Comparison of ENCODE assay signal across 13 cellular contexts in the genomic region with DNA sequence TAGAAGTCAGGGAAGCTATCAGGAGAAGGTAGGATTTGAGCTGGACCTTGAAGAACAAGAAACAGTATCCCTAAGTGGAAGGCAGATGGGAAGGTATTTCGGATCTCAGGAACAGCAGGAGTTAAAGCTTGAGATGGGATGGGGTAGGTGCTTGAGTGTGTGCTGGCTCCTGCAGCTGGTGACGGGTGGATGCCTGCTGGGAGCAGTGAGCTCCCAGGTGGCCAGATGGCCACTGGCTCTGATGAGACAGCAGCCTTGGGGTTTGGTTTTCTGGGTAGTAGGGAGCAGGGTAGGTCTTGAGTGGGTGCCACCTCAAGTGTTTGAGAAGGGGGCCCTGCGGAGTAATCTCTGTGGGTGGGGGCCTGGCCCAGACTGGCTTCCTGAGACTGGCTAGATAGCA. TPM values are rescaled to one million over a fixed set of nuclear protein-coding genes. Genes with fewer than 3 reads are reported as not detected.
DNase-seq lines count a peak whose midpoint lies in the region; ATAC-seq and TF ChIP-seq lines count a peak whose summit lies in the region.
"Had no signal": no experiment of that assay in that cellular context is flagged by ENCODE, and none has a peak within 500 bp of the region (broad histone marks: within the 10 kb centered on the region; RNA-seq: fewer than 3 reads in every experiment).

No MANE protein-coding gene starts in this region.

- DNase-seq in heart right ventricle, result no peak
- no peak for DNase-seq in Right ventricle myocardium inferior (ENCODE audit: missing footprints)
- no peak for DNase-seq in endodermal cell
- no peak for DNase-seq in activated CD4-positive, alpha-beta T cell treated with anti-CD3 and anti-CD28 coated beads for 36 hours
- DNase-seq in KBM-7, result no peak
- DNase-seq in effector memory CD8-positive, alpha-beta T cell, result no peak
- DNase-seq: activated CD4-positive, alpha-beta memory T cell treated with anti-CD3 and anti-CD28 coated beads for 36 hours; naive thymus-derived CD4-positive, alpha-beta T cell had no signal

- H3K4me1 ChIP-seq in heart right ventricle (peaks cover 31 to 87% (median 78%) of the 10 kb centered on the region in 9 donors), endodermal cell (ENCODE audit: control insufficient read depth, insufficient read depth, low read length) (peaks cover 11% of the 10 kb centered on the region), muscle layer of duodenum (ENCODE audit: control insufficient read depth in 1 of 2, insufficient read depth in 2 of 2, low read length in 2 of 2) (peaks cover 18 to 48% of the 10 kb centered on the region in 2 donors)

- peaks cover 25% of the 10 kb centered on the region for H3K4me1 Mint-ChIP-seq in endodermal cell
- H3K4me1 Mint-ChIP-seq in activated CD4-positive, alpha-beta T cell treated with anti-CD3 and anti-CD28 coated beads for 36 hours, result no peaks in the 10 kb centered on the region
- H3K4me1 Mint-ChIP-seq in effector memory CD8-positive, alpha-beta T cell (ENCODE audit: low read depth in 2 of 2), result peaks cover 0 to 3% of the 10 kb centered on the region in 2 donors

- H3K4me3 ChIP-seq in heart right ventricle (no peak overlapping the region), endodermal cell (ENCODE audit: low read length) (no peak overlapping the region), muscle layer of duodenum (ENCODE audit: low read depth in 1 of 2, low read length in 2 of 2) (no peak overlapping the region)
- H3K4me3 ChIP-seq: cardiac muscle cell had no signal

- H3K9ac ChIP-seq in endodermal cell (ENCODE audit: extremely low read depth, low read length, poor library complexity, severe bottlenecking), result no peak overlapping the region

- peaks cover 16% of the 10 kb centered on the region for H3K36me3 Mint-ChIP-seq in endodermal cell (ENCODE audit: low read depth)
- no peaks in the 10 kb centered on the region for H3K36me3 Mint-ChIP-seq in activated CD4-positive, alpha-beta T cell treated with anti-CD3 and anti-CD28 coated beads for 36 hours (ENCODE audit: low read depth)
- H3K36me3 Mint-ChIP-seq in effector memory CD8-positive, alpha-beta T cell (ENCODE audit: insufficient read depth), result no peaks in the 10 kb centered on the region
- H3K36me3 Mint-ChIP-seq: activated CD4-positive, alpha-beta memory T cell treated with anti-CD3 and anti-CD28 coated beads for 36 hours had no signal

- ATAC-seq in heart right ventricle (no peak), Right ventricle myocardium inferior (no peak), GM19035 (IDR thresholded peaks at IDR 0.05; ENCODE audit: unreplicated experiment) (no peak)
- no peak for ATAC-seq in activated CD4-positive, alpha-beta T cell treated with anti-CD3 and anti-CD28 coated beads for 36 hours
- ATAC-seq in effector memory CD8-positive, alpha-beta T cell (replicated peaks), result no peak
- ATAC-seq: naive thymus-derived CD4-positive, alpha-beta T cell had no signal

- peak overlapping the region in 9 of 10 donors; percentile 70 to 88 (median 81) for H3K27ac ChIP-seq in heart right ventricle
- no peak overlapping the region for H3K27ac ChIP-seq in endodermal cell (ENCODE audit: low read depth, low read length)
- H3K27ac ChIP-seq in muscle layer of duodenum (ENCODE audit: low read length), result peak overlapping the region; percentile 4

- no peaks in the 10 kb centered on the region for H3K27me3 Mint-ChIP-seq in endodermal cell (ENCODE audit: insufficient read depth)
- peaks cover 11% of the 10 kb centered on the region for H3K27me3 Mint-ChIP-seq in activated CD4-positive, alpha-beta T cell treated with anti-CD3 and anti-CD28 coated beads for 36 hours
- H3K27me3 Mint-ChIP-seq in effector memory CD8-positive, alpha-beta T cell, result no peaks in the 10 kb centered on the region
- H3K27me3 Mint-ChIP-seq: IgD-negative memory B cell had no signal

- no peak overlapping the region for H3K4me3 Mint-ChIP-seq in endodermal cell
- no peak overlapping the region for H3K4me3 Mint-ChIP-seq in activated CD4-positive, alpha-beta T cell treated with anti-CD3 and anti-CD28 coated beads for 36 hours
- no peak overlapping the region for H3K4me3 Mint-ChIP-seq in effector memory CD8-positive, alpha-beta T cell
- H3K4me3 Mint-ChIP-seq: activated CD4-positive, alpha-beta memory T cell treated with anti-CD3 and anti-CD28 coated beads for 36 hours; IgD-negative memory B cell; naive thymus-derived CD4-positive, alpha-beta T cell; T-helper 1 cell treated with Interleukin-12 subunit alpha and Interleukin-12 subunit beta and Interleukin-4 antibody, amounts not matched to agents 30 μg/mL and 1 μg/mL, for 36 hours had no signal

- no peaks in the 10 kb centered on the region for H3K9me3 Mint-ChIP-seq in endodermal cell
- no peaks in the 10 kb centered on the region for H3K9me3 Mint-ChIP-seq in activated CD4-positive, alpha-beta T cell treated with anti-CD3 and anti-CD28 coated beads for 36 hours (ENCODE audit: low read depth)
- H3K9me3 Mint-ChIP-seq in effector memory CD8-positive, alpha-beta T cell, result no peaks in the 10 kb centered on the region
- H3K9me3 Mint-ChIP-seq: activated CD4-positive, alpha-beta memory T cell treated with anti-CD3 and anti-CD28 coated beads for 36 hours; IgD-negative memory B cell; T-helper 1 cell treated with Interleukin-12 subunit alpha and Interleukin-12 subunit beta and Interleukin-4 antibody, amounts not matched to agents 30 μg/mL and 1 μg/mL, for 36 hours had no signal

- in situ Hi-C loops in KBM-7 (cut with MboI; ENCODE audit: low pct_unique_long_range_greater_than_20kb, low sequenced_read_pairs), result no loop called here

- H3K36me3 ChIP-seq in heart right ventricle, result no peaks in the 10 kb centered on the region
- H3K36me3 ChIP-seq in endodermal cell (ENCODE audit: control insufficient read depth, insufficient read depth, low read length), result peaks cover 4% of the 10 kb centered on the region
- no peaks in the 10 kb centered on the region for H3K36me3 ChIP-seq in muscle layer of duodenum (ENCODE audit: control insufficient read depth in 1 of 2, insufficient read depth in 2 of 2, low read length in 2 of 2)
- H3K36me3 ChIP-seq: cardiac muscle cell had no signal

- H3K9me3 ChIP-seq in heart right ventricle (no peaks in the 10 kb centered on the region), endodermal cell (ENCODE audit: control insufficient read depth, low read length) (peaks cover under 1% of the 10 kb centered on the region), muscle layer of duodenum (ENCODE audit: control insufficient read depth in 1 of 2, low read length in 2 of 2) (no peaks in the 10 kb centered on the region)

- H3K27ac Mint-ChIP-seq in endodermal cell, result peak overlapping the region; percentile 71
- H3K27ac Mint-ChIP-seq in activated CD4-positive, alpha-beta T cell treated with anti-CD3 and anti-CD28 coated beads for 36 hours, result no peak overlapping the region
- no peak overlapping the region for H3K27ac Mint-ChIP-seq in effector memory CD8-positive, alpha-beta T cell
- H3K27ac Mint-ChIP-seq: activated CD4-positive, alpha-beta memory T cell treated with anti-CD3 and anti-CD28 coated beads for 36 hours; naive thymus-derived CD4-positive, alpha-beta T cell; T-helper 1 cell treated with Interleukin-12 subunit alpha and Interleukin-12 subunit beta and Interleukin-4 antibody, amounts not matched to agents 30 μg/mL and 1 μg/mL, for 36 hours had no signal

- intact Hi-C loops in heart right ventricle (cut with DNase I), result no loop called here
- intact Hi-C loops in Right ventricle myocardium inferior (cut with DNase I), result no loop called here
- intact Hi-C loops in activated CD4-positive, alpha-beta T cell treated with anti-CD3 and anti-CD28 coated beads for 36 hours (cut with DNase I, micrococcal nuclease), result no loop called here

- CTCF ChIA-PET in activated CD4-positive, alpha-beta T cell treated with anti-CD3 and anti-CD28 coated beads for 36 hours (lab: Charles Lee), result no interaction called here

- TF ChIP-seq CTCF in heart right ventricle (IDR thresholded peaks at IDR 0.05) (no peak), endodermal cell (conservative IDR thresholded peaks at IDR 0.05) (no peak)

- WGBS in heart right ventricle, 2 donors, result 55 to 58% methylated on average over 3 of the region's 3 CpGs
- WGBS in endodermal cell (ENCODE audit: insufficient coverage in 1 of 2, insufficient read length in 1 of 2), 2 experiments, result 77 to 83% methylated on average over 2 to 3 of the region's 3 CpGs

- POLR2A ChIA-PET in activated CD4-positive, alpha-beta T cell treated with anti-CD3 and anti-CD28 coated beads for 36 hours (lab: Charles Lee), result no interaction called here

- H3K27me3 ChIP-seq in heart right ventricle, result no peaks in the 10 kb centered on the region
- no peaks in the 10 kb centered on the region for H3K27me3 ChIP-seq in endodermal cell (ENCODE audit: control insufficient read depth, insufficient read depth, low read length, poor library complexity, severe bottlenecking)
- H3K27me3 ChIP-seq in muscle layer of duodenum (ENCODE audit: low read depth, low read length), result no peaks in the 10 kb centered on the region
- H3K27me3 ChIP-seq: cardiac muscle cell had no signal

RNA-seq across cellular contexts. Expression of a gene that starts 10.3 kb away (rescaled TPM):
- total RNA-seq in heart right ventricle (10 to 100 TPM; 42.7 to 83.1 (median 58.8) TPM), Right ventricle myocardium inferior (85.5 TPM), endodermal cell (10 to 100 TPM; 46.0 to 50.9 TPM)
- 10 to 100 TPM; 20.0 to 27.9 TPM for polyA plus RNA-seq in heart right ventricle
- 27.7 TPM for polyA plus RNA-seq in endodermal cell (2013, experiment 1 of 2)
- 29.1 TPM for polyA plus RNA-seq in endodermal cell (2013, experiment 2 of 2)
- 1 to 10 TPM; 6.8 to 8.2 TPM for total RNA-seq in activated CD4-positive, alpha-beta T cell treated with anti-CD3 and anti-CD28 coated beads for 36 hours
